ENCODE assay signal across 2 cellular contexts in the genomic region with DNA sequence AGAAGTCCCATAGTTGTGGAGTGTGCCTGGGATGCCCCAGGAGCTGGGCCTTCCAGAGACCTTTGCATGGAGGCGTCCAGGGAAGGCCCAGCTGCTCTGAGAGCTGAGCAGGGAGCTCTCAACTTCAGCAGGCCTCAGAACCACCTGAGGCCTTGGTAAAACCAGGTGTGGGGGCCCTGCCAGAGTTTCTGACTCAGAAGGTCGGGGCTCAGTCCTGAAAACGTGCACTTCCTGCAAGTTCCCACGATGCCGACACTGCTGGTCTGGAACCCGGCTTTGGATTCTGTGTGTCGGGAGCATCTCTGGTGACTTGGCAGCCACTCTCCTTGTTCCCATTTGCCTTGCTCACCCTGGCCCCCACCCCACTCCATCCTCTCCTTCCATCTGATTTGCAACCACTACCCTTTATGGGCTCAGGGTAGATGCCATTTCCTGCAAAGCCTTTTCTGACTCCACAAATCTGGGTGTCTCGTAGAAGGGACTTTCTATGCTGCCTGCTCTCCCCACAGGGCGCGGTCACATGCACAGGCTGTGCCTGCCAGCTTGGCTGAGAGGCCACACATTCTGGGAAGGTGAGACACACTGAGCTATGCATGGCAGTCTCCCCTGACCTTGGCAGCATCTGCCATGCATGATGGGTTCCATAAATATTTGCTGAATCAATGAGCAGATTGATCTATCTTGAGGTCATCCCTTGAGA.
TF ChIP-seq lines count a peak whose summit lies in the region.

No MANE protein-coding gene starts in this region.

TF ChIP-seq in liver, 16 proteins besides CTCF, POLR2A, EP300 and RAD21 (continued from another document):
- TF ChIP-seq, protein P1, sequence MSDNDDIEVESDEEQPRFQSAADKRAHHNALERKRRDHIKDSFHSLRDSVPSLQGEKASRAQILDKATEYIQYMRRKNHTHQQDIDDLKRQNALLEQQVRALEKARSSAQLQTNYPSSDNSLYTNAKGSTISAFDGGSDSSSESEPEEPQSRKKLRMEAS (IDR thresholded peaks at IDR 0.05): peak; percentile 58
- TF ChIP-seq FOXA1 (IDR thresholded peaks at IDR 0.05) (peak; percentile 53), GABPA (IDR thresholded peaks at IDR 0.05 in 1 of 2, conservative IDR thresholded peaks at IDR 0.05 in 1 of 2) (peak in 1 of 2 donors; percentile 28), JUND (IDR thresholded peaks at IDR 0.05) (peak; percentile 63 to 89), EGR1 (IDR thresholded peaks at IDR 0.05; ENCODE audit: low read depth in 2 of 2) (peak in 1 of 2 donors; percentile 49), RXRA (IDR thresholded peaks at IDR 0.05) (peak; percentile 90 to 95), NR2F2 (IDR thresholded peaks at IDR 0.05) (peak; percentile 34), YY1 (IDR thresholded peaks at IDR 0.05) (peak; percentile 86), FOXA2 (IDR thresholded peaks at IDR 0.05) (peak; percentile 43), SP1 (IDR thresholded peaks at IDR 0.05) (peak; percentile 85)
- TF ChIP-seq, protein P2, sequence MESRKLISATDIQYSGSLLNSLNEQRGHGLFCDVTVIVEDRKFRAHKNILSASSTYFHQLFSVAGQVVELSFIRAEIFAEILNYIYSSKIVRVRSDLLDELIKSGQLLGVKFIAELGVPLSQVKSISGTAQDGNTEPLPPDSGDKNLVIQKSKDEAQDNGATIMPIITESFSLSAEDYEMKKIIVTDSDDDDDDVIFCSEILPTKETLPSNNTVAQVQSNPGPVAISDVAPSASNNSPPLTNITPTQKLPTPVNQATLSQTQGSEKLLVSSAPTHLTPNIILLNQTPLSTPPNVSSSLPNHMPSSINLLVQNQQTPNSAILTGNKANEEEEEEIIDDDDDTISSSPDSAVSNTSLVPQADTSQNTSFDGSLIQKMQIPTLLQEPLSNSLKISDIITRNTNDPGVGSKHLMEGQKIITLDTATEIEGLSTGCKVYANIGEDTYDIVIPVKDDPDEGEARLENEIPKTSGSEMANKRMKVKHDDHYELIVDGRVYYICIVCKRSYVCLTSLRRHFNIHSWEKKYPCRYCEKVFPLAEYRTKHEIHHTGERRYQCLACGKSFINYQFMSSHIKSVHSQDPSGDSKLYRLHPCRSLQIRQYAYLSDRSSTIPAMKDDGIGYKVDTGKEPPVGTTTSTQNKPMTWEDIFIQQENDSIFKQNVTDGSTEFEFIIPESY (IDR thresholded peaks at IDR 0.05): peak; percentile 86
- TF ChIP-seq, protein P3, sequence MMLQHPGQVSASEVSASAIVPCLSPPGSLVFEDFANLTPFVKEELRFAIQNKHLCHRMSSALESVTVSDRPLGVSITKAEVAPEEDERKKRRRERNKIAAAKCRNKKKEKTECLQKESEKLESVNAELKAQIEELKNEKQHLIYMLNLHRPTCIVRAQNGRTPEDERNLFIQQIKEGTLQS (IDR thresholded peaks at IDR 0.05): peak; percentile 55
- TF ChIP-seq, protein P4, sequence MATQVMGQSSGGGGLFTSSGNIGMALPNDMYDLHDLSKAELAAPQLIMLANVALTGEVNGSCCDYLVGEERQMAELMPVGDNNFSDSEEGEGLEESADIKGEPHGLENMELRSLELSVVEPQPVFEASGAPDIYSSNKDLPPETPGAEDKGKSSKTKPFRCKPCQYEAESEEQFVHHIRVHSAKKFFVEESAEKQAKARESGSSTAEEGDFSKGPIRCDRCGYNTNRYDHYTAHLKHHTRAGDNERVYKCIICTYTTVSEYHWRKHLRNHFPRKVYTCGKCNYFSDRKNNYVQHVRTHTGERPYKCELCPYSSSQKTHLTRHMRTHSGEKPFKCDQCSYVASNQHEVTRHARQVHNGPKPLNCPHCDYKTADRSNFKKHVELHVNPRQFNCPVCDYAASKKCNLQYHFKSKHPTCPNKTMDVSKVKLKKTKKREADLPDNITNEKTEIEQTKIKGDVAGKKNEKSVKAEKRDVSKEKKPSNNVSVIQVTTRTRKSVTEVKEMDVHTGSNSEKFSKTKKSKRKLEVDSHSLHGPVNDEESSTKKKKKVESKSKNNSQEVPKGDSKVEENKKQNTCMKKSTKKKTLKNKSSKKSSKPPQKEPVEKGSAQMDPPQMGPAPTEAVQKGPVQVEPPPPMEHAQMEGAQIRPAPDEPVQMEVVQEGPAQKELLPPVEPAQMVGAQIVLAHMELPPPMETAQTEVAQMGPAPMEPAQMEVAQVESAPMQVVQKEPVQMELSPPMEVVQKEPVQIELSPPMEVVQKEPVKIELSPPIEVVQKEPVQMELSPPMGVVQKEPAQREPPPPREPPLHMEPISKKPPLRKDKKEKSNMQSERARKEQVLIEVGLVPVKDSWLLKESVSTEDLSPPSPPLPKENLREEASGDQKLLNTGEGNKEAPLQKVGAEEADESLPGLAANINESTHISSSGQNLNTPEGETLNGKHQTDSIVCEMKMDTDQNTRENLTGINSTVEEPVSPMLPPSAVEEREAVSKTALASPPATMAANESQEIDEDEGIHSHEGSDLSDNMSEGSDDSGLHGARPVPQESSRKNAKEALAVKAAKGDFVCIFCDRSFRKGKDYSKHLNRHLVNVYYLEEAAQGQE (IDR thresholded peaks at IDR 0.05): peak; percentile 66

TF ChIP-seq in HepG2, 621 proteins besides CTCF, POLR2A, EP300 and RAD21 (continued from another document):
- TF ChIP-seq, protein P5, sequence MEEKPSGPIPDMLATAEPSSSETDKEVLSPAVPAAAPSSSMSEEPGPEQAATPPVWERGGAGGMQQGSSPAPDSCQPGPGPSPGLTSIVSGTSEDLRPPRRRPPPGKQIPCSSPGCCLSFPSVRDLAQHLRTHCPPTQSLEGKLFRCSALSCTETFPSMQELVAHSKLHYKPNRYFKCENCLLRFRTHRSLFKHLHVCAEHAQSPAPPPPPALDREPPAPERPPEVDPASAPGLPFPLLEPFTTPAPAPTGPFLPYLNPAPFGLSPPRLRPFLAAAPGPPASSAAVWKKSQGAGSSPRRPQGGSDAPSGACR (CRISPR knock-in tag; IDR thresholded peaks at IDR 0.05): no peak
- no peak for TF ChIP-seq ZNF746 (CRISPR knock-in tag; IDR thresholded peaks at IDR 0.05)
- TF ChIP-seq MED8 (CRISPR knock-in tag; IDR thresholded peaks at IDR 0.05; ENCODE audit: insufficient replicate concordance): no peak
- no peak for TF ChIP-seq DNMT1 (CRISPR knock-in tag; IDR thresholded peaks at IDR 0.05)
- TF ChIP-seq, protein P6, sequence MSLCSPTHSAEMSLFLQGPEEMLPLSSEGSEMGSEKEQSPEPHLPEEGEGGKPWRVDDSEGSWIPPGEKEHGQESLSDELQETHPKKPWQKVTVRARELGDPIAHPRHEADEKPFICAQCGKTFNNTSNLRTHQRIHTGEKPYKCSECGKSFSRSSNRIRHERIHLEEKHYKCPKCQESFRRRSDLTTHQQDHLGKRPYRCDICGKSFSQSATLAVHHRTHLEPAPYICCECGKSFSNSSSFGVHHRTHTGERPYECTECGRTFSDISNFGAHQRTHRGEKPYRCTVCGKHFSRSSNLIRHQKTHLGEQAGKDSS (CRISPR knock-in tag; IDR thresholded peaks at IDR 0.05; ENCODE audit: borderline replicate concordance, low read depth): no peak
- TF ChIP-seq KLF15 (CRISPR knock-in tag; IDR thresholded peaks at IDR 0.05; ENCODE audit: borderline replicate concordance): no peak
- TF ChIP-seq ZNF790 (CRISPR knock-in tag; IDR thresholded peaks at IDR 0.05; ENCODE audit: borderline replicate concordance): no peak
- no peak for TF ChIP-seq ZNF550 (CRISPR knock-in tag; IDR thresholded peaks at IDR 0.05; ENCODE audit: borderline replicate concordance)
- TF ChIP-seq, protein P7, sequence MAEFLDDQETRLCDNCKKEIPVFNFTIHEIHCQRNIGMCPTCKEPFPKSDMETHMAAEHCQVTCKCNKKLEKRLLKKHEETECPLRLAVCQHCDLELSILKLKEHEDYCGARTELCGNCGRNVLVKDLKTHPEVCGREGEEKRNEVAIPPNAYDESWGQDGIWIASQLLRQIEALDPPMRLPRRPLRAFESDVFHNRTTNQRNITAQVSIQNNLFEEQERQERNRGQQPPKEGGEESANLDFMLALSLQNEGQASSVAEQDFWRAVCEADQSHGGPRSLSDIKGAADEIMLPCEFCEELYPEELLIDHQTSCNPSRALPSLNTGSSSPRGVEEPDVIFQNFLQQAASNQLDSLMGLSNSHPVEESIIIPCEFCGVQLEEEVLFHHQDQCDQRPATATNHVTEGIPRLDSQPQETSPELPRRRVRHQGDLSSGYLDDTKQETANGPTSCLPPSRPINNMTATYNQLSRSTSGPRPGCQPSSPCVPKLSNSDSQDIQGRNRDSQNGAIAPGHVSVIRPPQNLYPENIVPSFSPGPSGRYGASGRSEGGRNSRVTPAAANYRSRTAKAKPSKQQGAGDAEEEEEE (CRISPR knock-in tag; IDR thresholded peaks at IDR 0.05; ENCODE audit: borderline replicate concordance): no peak
- no peak for TF ChIP-seq MEIS2 (CRISPR knock-in tag; IDR thresholded peaks at IDR 0.05)
- no peak for TF ChIP-seq SNAPC2 (CRISPR knock-in tag; IDR thresholded peaks at IDR 0.05)
- TF ChIP-seq HOXA7 (CRISPR knock-in tag; IDR thresholded peaks at IDR 0.05): no peak
- no peak for TF ChIP-seq SMYD3 (CRISPR knock-in tag; IDR thresholded peaks at IDR 0.05)
- no peak for TF ChIP-seq ZNF792 (CRISPR knock-in tag; IDR thresholded peaks at IDR 0.05)
- TF ChIP-seq, protein P8, sequence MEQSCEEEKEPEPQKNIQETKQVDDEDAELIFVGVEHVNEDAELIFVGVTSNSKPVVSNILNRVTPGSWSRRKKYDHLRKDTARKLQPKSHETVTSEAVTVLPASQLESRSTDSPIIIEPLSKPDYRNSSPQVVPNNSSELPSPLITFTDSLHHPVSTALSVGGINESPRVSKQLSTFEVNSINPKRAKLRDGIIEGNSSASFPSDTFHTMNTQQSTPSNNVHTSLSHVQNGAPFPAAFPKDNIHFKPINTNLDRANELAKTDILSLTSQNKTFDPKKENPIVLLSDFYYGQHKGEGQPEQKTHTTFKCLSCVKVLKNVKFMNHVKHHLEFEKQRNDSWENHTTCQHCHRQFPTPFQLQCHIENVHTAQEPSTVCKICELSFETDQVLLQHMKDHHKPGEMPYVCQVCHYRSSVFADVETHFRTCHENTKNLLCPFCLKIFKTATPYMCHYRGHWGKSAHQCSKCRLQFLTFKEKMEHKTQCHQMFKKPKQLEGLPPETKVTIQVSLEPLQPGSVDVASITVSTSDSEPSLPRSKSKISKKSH (CRISPR knock-in tag; IDR thresholded peaks at IDR 0.05; ENCODE audit: borderline replicate concordance): no peak
- TF ChIP-seq, protein P9, sequence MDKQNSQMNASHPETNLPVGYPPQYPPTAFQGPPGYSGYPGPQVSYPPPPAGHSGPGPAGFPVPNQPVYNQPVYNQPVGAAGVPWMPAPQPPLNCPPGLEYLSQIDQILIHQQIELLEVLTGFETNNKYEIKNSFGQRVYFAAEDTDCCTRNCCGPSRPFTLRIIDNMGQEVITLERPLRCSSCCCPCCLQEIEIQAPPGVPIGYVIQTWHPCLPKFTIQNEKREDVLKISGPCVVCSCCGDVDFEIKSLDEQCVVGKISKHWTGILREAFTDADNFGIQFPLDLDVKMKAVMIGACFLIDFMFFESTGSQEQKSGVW (CRISPR knock-in tag; IDR thresholded peaks at IDR 0.05; ENCODE audit: borderline replicate concordance): no peak
- no peak for TF ChIP-seq SMAD3 (CRISPR knock-in tag; IDR thresholded peaks at IDR 0.05)
- TF ChIP-seq, protein P10, sequence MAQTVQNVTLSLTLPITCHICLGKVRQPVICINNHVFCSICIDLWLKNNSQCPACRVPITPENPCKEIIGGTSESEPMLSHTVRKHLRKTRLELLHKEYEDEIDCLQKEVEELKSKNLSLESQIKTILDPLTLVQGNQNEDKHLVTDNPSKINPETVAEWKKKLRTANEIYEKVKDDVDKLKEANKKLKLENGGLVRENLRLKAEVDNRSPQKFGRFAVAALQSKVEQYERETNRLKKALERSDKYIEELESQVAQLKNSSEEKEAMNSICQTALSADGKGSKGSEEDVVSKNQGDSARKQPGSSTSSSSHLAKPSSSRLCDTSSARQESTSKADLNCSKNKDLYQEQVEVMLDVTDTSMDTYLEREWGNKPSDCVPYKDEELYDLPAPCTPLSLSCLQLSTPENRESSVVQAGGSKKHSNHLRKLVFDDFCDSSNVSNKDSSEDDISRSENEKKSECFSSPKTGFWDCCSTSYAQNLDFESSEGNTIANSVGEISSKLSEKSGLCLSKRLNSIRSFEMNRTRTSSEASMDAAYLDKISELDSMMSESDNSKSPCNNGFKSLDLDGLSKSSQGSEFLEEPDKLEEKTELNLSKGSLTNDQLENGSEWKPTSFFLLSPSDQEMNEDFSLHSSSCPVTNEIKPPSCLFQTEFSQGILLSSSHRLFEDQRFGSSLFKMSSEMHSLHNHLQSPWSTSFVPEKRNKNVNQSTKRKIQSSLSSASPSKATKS (CRISPR knock-in tag; IDR thresholded peaks at IDR 0.05): no peak
